8 cellular contexts compared by ENCODE assay signal in genomic region chr1:85200870-85201339, GRCh38. TPM values are rescaled to one million over a fixed set of nuclear protein-coding genes. Genes with fewer than 3 reads are reported as not detected.
DNase-seq lines count a peak whose midpoint lies in the region; ATAC-seq lines count a peak whose summit lies in the region.

Gene SYDE2, minus strand, starts transcription at chr1:85201016. Its CDS starts 20 bp downstream, at chr1:85200996.

- H3K4me1 ChIP-seq in duodenal mucosa (ENCODE audit: control insufficient read depth in 1 of 2, insufficient read depth in 2 of 2, low read length in 2 of 2) = peaks cover 11 to 15% of the 10 kb centered on the region in 2 donors

- H3K9ac ChIP-seq in duodenal mucosa (ENCODE audit: low read depth in 1 of 2, low read length in 2 of 2) = peak within 1 kb of the TSS; percentile 79 to 80

- no peaks in the 10 kb centered on the region for H3K36me3 ChIP-seq in duodenal mucosa (ENCODE audit: control insufficient read depth in 1 of 2, insufficient read depth in 2 of 2, low read length in 2 of 2)

- H3K4me3 ChIP-seq in duodenal mucosa (ENCODE audit: low read depth in 1 of 2, low read length in 2 of 2) = peak within 1 kb of the TSS; percentile 88 to 95

- peak; percentile 70 for ATAC-seq in GM18858 (IDR thresholded peaks at IDR 0.05; ENCODE audit: unreplicated experiment)
- peak; percentile 62 for ATAC-seq in HG03064 (IDR thresholded peaks at IDR 0.05; ENCODE audit: low read depth, unreplicated experiment)

- peak; percentile 49 for DNase-seq in A172 (ENCODE audit: low spot score)
- DNase-seq in NCI-H226 = peak; percentile 77
- peak; percentile 77 for DNase-seq in activated CD4-positive, alpha-beta T cell treated with anti-CD3 and anti-CD28 coated beads, Interleukin-2, amount 50 U/mL, for 1 hour
- DNase-seq in lung microvascular endothelial cell (ENCODE audit: low read depth in 2 of 2) = peak; percentile 70 to 80
- peak; percentile 55 to 60 (median 57) for DNase-seq in stimulated activated CD4-positive, alpha-beta T cell treated with anti-CD3 and anti-CD28 coated beads, TNF-alpha, amount 100 ng/mL, for 4 hours (ENCODE audit: low read depth in 3 of 3)

- H3K9me3 ChIP-seq in duodenal mucosa (ENCODE audit: control insufficient read depth in 1 of 2, low read length in 2 of 2) = no peaks in the 10 kb centered on the region

- no peaks in the 10 kb centered on the region for H3K27me3 ChIP-seq in duodenal mucosa (ENCODE audit: control insufficient read depth in 1 of 2, insufficient read depth in 2 of 2, low read length in 2 of 2)

- H3K27ac ChIP-seq in duodenal mucosa (ENCODE audit: low read depth, low read length) = peak within 1 kb of the TSS; percentile 91

RNA-seq across cellular contexts. Expression of gene SYDE2, which starts in this region (rescaled TPM):
- total RNA-seq in A172 (2014; rRNA removed; shearing (Covaris generic)) = 2.9 and 4.2 TPM in 2 replicates
- total RNA-seq in lung microvascular endothelial cell = 3.7 and 9.3 TPM in 2 replicates

Comparison
In these comparisons a context has a peak if more than half of its experiments do, and no peak if none do; other contexts are left out.
1. Peak in every context shown above with its lines: DNase-seq, ATAC-seq, H3K4me3 ChIP-seq and H3K27ac ChIP-seq.